ENCODE assay signal across 9 cellular contexts in the genomic region with DNA sequence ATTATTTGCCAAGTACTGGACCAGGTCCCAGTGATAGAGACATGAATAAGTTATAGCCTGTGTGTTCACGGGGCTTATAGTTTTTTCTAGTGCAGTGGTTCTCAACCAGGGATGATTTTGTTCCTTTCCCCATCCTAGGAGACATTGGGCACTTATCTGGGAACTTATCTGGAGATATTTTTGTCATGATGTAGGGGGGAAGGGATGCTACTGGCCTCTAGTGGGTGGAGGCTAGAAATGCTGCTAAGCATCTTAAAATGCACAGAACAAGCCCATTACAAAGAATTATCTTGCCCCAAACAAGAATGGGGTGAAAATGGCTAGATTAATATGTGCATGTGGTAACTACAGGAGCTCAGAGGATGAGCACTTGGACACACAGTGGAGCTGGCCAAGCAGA.
DNase-seq lines count a peak whose midpoint lies in the region; ATAC-seq and TF ChIP-seq lines count a peak whose summit lies in the region.
"Had no signal": no experiment of that assay in that cellular context is flagged by ENCODE, and none has a peak within 500 bp of the region (broad histone marks: within the 10 kb centered on the region; RNA-seq: fewer than 3 reads in every experiment).

No MANE protein-coding gene starts in this region.

- no peak overlapping the region for H3K9ac ChIP-seq in OCI-LY3 (ENCODE audit: low read length)

- no peak overlapping the region for H3K4me3 Mint-ChIP-seq in activated T-helper 1 cell treated with anti-CD3 and anti-CD28 coated beads, Interleukin-12 subunit alpha, Interleukin-12 subunit beta, Interleukin-2, Interleukin-4 antibody, amounts not matched to agents 30 ng/mL and 10 ng/mL and 1 ng/mL, durations not matched to agents 14 hours and 24 hours and 36 hours
- no peak overlapping the region for H3K4me3 Mint-ChIP-seq in natural killer cell treated with Interleukin-12 subunit alpha and Interleukin-12 subunit beta and Interleukin-15 and Interleukin-18, amount 100 ng/mL, for 72 hours

- 90% methylated on average over 1 of the region's 1 CpG for WGBS in hepatocyte (ENCODE audit: low lambda C conversion rate, missing lambda C conversion rate)
- WGBS in thyroid gland, 2 donors = 87 to 88% methylated on average over 1 of the region's 1 CpG
- 94 to 100% methylated on average over 1 of the region's 1 CpG for WGBS in testis, 2 donors

- DNase-seq in hepatocyte (ENCODE audit: low spot score) = no peak
- no peak for DNase-seq in activated T-helper 1 cell treated with anti-CD3 and anti-CD28 coated beads, Interleukin-12 subunit alpha, Interleukin-12 subunit beta, Interleukin-2, Interleukin-4 antibody, amounts not matched to agents 30 ng/mL and 10 ng/mL and 1 ng/mL, durations not matched to agents 14 hours and 24 hours and 36 hours (ENCODE audit: low spot score)
- no peak for DNase-seq in natural killer cell treated with Interleukin-12 subunit alpha and Interleukin-12 subunit beta and Interleukin-15 and Interleukin-18, amount 100 ng/mL, for 72 hours (ENCODE audit: low spot score)
- DNase-seq in thyroid gland = no peak
- no peak for DNase-seq in testis

- no peaks in the 10 kb centered on the region for H3K36me3 ChIP-seq in OCI-LY3 (replicated peaks; ENCODE audit: low read depth, low read length)
- H3K36me3 ChIP-seq in hepatocyte (replicated peaks; ENCODE audit: insufficient read depth, low read depth) = no peaks in the 10 kb centered on the region
- H3K36me3 ChIP-seq in thyroid gland = no peaks in the 10 kb centered on the region
- no peaks in the 10 kb centered on the region for H3K36me3 ChIP-seq in testis (ENCODE audit: low read depth, missing control alignments)

- H3K4me2 ChIP-seq in OCI-LY3 (ENCODE audit: low read length) (no peak overlapping the region), hepatocyte (no peak overlapping the region)

- H3K27me3 ChIP-seq in OCI-LY3 (ENCODE audit: low read depth, low read length) (peaks cover 15% of the 10 kb centered on the region), hepatocyte (no peaks in the 10 kb centered on the region), thyroid gland (no peaks in the 10 kb centered on the region), testis (no peaks in the 10 kb centered on the region)

- H4K20me1 ChIP-seq in OCI-LY3 (ENCODE audit: insufficient read depth, low read length) = no peaks in the 10 kb centered on the region
- no peaks in the 10 kb centered on the region for H4K20me1 ChIP-seq in hepatocyte (ENCODE audit: insufficient read depth, poor library complexity, severe bottlenecking)

- H3K9me3 Mint-ChIP-seq in activated T-helper 1 cell treated with anti-CD3 and anti-CD28 coated beads, Interleukin-12 subunit alpha, Interleukin-12 subunit beta, Interleukin-2, Interleukin-4 antibody, amounts not matched to agents 30 ng/mL and 10 ng/mL and 1 ng/mL, durations not matched to agents 14 hours and 24 hours and 36 hours = no peaks in the 10 kb centered on the region
- no peaks in the 10 kb centered on the region for H3K9me3 Mint-ChIP-seq in natural killer cell treated with Interleukin-12 subunit alpha and Interleukin-12 subunit beta and Interleukin-15 and Interleukin-18, amount 100 ng/mL, for 72 hours
- H3K9me3 Mint-ChIP-seq: activated naive CD4-positive, alpha-beta T cell treated with anti-CD3 and anti-CD28 coated beads, Interleukin-2, amount 50 U/mL, for 72 hours had no signal

- peaks cover 11% of the 10 kb centered on the region for H3K27me3 Mint-ChIP-seq in activated T-helper 1 cell treated with anti-CD3 and anti-CD28 coated beads, Interleukin-12 subunit alpha, Interleukin-12 subunit beta, Interleukin-2, Interleukin-4 antibody, amounts not matched to agents 30 ng/mL and 10 ng/mL and 1 ng/mL, durations not matched to agents 14 hours and 24 hours and 36 hours (ENCODE audit: insufficient read depth)
- peaks cover 4 to 7% of the 10 kb centered on the region in 2 donors for H3K27me3 Mint-ChIP-seq in natural killer cell treated with Interleukin-12 subunit alpha and Interleukin-12 subunit beta and Interleukin-15 and Interleukin-18, amount 100 ng/mL, for 72 hours

- intact Hi-C loops in activated T-helper 1 cell treated with anti-CD3 and anti-CD28 coated beads, Interleukin-12 subunit alpha, Interleukin-12 subunit beta, Interleukin-2, Interleukin-4 antibody, amounts not matched to agents 30 ng/mL and 10 ng/mL and 1 ng/mL, durations not matched to agents 14 hours and 24 hours and 36 hours (cut with micrococcal nuclease) = loop anchor here (2.0 to 5.0 kb wide), 2 partner anchors 261 to 558 kb away; no protein-coding TSS in a partner anchor
- intact Hi-C loops in thyroid gland (cut with DNase I) (no loop called here), testis (cut with DNase I; ENCODE audit: low total_unique reads) (no loop called here)

- H3K27ac Mint-ChIP-seq in activated T-helper 1 cell treated with anti-CD3 and anti-CD28 coated beads, Interleukin-12 subunit alpha, Interleukin-12 subunit beta, Interleukin-2, Interleukin-4 antibody, amounts not matched to agents 30 ng/mL and 10 ng/mL and 1 ng/mL, durations not matched to agents 14 hours and 24 hours and 36 hours = no peak overlapping the region
- no peak overlapping the region for H3K27ac Mint-ChIP-seq in natural killer cell treated with Interleukin-12 subunit alpha and Interleukin-12 subunit beta and Interleukin-15 and Interleukin-18, amount 100 ng/mL, for 72 hours
- H3K27ac Mint-ChIP-seq: activated naive CD4-positive, alpha-beta T cell treated with anti-CD3 and anti-CD28 coated beads, Interleukin-2, amount 50 U/mL, for 72 hours had no signal

- H2AFZ ChIP-seq in OCI-LY3 (ENCODE audit: low read depth, low read length) (no peak overlapping the region), hepatocyte (no peak overlapping the region)

- H3K36me3 Mint-ChIP-seq in activated T-helper 1 cell treated with anti-CD3 and anti-CD28 coated beads, Interleukin-12 subunit alpha, Interleukin-12 subunit beta, Interleukin-2, Interleukin-4 antibody, amounts not matched to agents 30 ng/mL and 10 ng/mL and 1 ng/mL, durations not matched to agents 14 hours and 24 hours and 36 hours (ENCODE audit: low read depth) = no peaks in the 10 kb centered on the region
- H3K36me3 Mint-ChIP-seq in natural killer cell treated with Interleukin-12 subunit alpha and Interleukin-12 subunit beta and Interleukin-15 and Interleukin-18, amount 100 ng/mL, for 72 hours = no peaks in the 10 kb centered on the region
- H3K36me3 Mint-ChIP-seq: activated naive CD4-positive, alpha-beta T cell treated with anti-CD3 and anti-CD28 coated beads, Interleukin-2, amount 50 U/mL, for 72 hours had no signal

- H3K79me2 ChIP-seq in OCI-LY3 (ENCODE audit: low read length) (no peaks in the 10 kb centered on the region), hepatocyte (no peaks in the 10 kb centered on the region)

- H3K9me2 ChIP-seq in hepatocyte (replicated peaks; ENCODE audit: insufficient read depth) = no peaks in the 10 kb centered on the region

- no peaks in the 10 kb centered on the region for H3K4me1 ChIP-seq in OCI-LY3 (ENCODE audit: low read length)
- H3K4me1 ChIP-seq in hepatocyte (ENCODE audit: insufficient read depth) = peaks cover 4% of the 10 kb centered on the region
- no peaks in the 10 kb centered on the region for H3K4me1 ChIP-seq in thyroid gland
- H3K4me1 ChIP-seq in testis = no peaks in the 10 kb centered on the region

- TF ChIP-seq POLR2A in thyroid gland (IDR thresholded peaks at IDR 0.05) = no peak
- TF ChIP-seq POLR2A in testis (IDR thresholded peaks at IDR 0.05) = no peak

- H3K27ac ChIP-seq in C4-2B = no peak overlapping the region
- H3K27ac ChIP-seq in OCI-LY3 (ENCODE audit: low read length) = no peak overlapping the region
- H3K27ac ChIP-seq in hepatocyte = no peak overlapping the region
- H3K27ac ChIP-seq in thyroid gland = no peak overlapping the region
- H3K27ac ChIP-seq in testis = no peak overlapping the region

- H3K4me3 ChIP-seq in OCI-LY3 (ENCODE audit: low read length) (no peak overlapping the region), hepatocyte (no peak overlapping the region), thyroid gland (replicated peaks in 1 of 3) (no peak overlapping the region), testis (no peak overlapping the region)

- TF ChIP-seq CTCF in C4-2B (conservative IDR thresholded peaks at IDR 0.05) = peak; percentile 69
- peak; percentile 71 for TF ChIP-seq CTCF in OCI-LY3 (IDR thresholded peaks at IDR 0.05; ENCODE audit: low read depth, low read length)
- TF ChIP-seq CTCF in hepatocyte (IDR thresholded peaks at IDR 0.05; ENCODE audit: poor library complexity) = peak; percentile 38
- peak in 1 of 6 experiments; percentile 17 for TF ChIP-seq CTCF in thyroid gland (IDR thresholded peaks at IDR 0.05)
- TF ChIP-seq CTCF in testis (IDR thresholded peaks at IDR 0.05) = peak in 1 of 3 experiments; percentile 20

- no peaks in the 10 kb centered on the region for H3K9me3 ChIP-seq in OCI-LY3 (ENCODE audit: insufficient read depth, low read length)
- no peaks in the 10 kb centered on the region for H3K9me3 ChIP-seq in hepatocyte (ENCODE audit: low read depth)
- no peaks in the 10 kb centered on the region for H3K9me3 ChIP-seq in thyroid gland
- H3K9me3 ChIP-seq in testis = no peaks in the 10 kb centered on the region

- ATAC-seq in GM19395 (IDR thresholded peaks at IDR 0.05; ENCODE audit: unreplicated experiment) = peak; percentile 66
- ATAC-seq in natural killer cell treated with Interleukin-12 subunit alpha and Interleukin-12 subunit beta and Interleukin-15 and Interleukin-18, amount 100 ng/mL, for 72 hours = no peak
- ATAC-seq: activated naive CD4-positive, alpha-beta T cell treated with anti-CD3 and anti-CD28 coated beads, Interleukin-2, amount 50 U/mL, for 72 hours had no signal

- H3K4me1 Mint-ChIP-seq in activated T-helper 1 cell treated with anti-CD3 and anti-CD28 coated beads, Interleukin-12 subunit alpha, Interleukin-12 subunit beta, Interleukin-2, Interleukin-4 antibody, amounts not matched to agents 30 ng/mL and 10 ng/mL and 1 ng/mL, durations not matched to agents 14 hours and 24 hours and 36 hours (ENCODE audit: low read depth) = no peaks in the 10 kb centered on the region
- no peaks in the 10 kb centered on the region for H3K4me1 Mint-ChIP-seq in natural killer cell treated with Interleukin-12 subunit alpha and Interleukin-12 subunit beta and Interleukin-15 and Interleukin-18, amount 100 ng/mL, for 72 hours (ENCODE audit: low read depth in 2 of 2)
